In genomic region chr7:23106491-23106800, GRCh38 we compare ENCODE assay signal across 8 cellular contexts. TPM values are rescaled to one million over a fixed set of nuclear protein-coding genes. Genes with fewer than 3 reads are reported as not detected.
A peak's percentile ranks its signal among the peaks of the same experiment; 100 is the strongest.
DNase-seq lines count a peak whose midpoint lies in the region; ATAC-seq and TF ChIP-seq lines count a peak whose summit lies in the region.

No MANE protein-coding gene starts in this region.

- H3K4me3 ChIP-seq in CD4-positive, alpha-beta memory T cell (ENCODE audit: low read length in 2 of 2), result peak overlapping the region; percentile 83 to 98
- H3K4me3 ChIP-seq in HUES6 (ENCODE audit: low read depth, low read length), result peak overlapping the region; percentile 97

- H3K4me1 ChIP-seq in CD4-positive, alpha-beta memory T cell (ENCODE audit: insufficient read depth, low read length), result peaks cover 39% of the 10 kb centered on the region
- peaks cover 13% of the 10 kb centered on the region for H3K4me1 ChIP-seq in HUES6 (ENCODE audit: control insufficient read depth, insufficient read depth, low read length)

- peak overlapping the region; percentile 93 to 98 (median 96) for H3K27ac Mint-ChIP-seq in CD4-positive, alpha-beta memory T cell
- H3K27ac Mint-ChIP-seq in activated CD4-positive, alpha-beta memory T cell treated with anti-CD3 and anti-CD28 coated beads, Interleukin-2, amount 10 ng/mL, durations not matched to agents 7 days and 5 days, result peak overlapping the region; percentile 72
- H3K27ac Mint-ChIP-seq in osteocyte (ENCODE audit: unreplicated experiment), result peak overlapping the region; percentile 96

- no peaks in the 10 kb centered on the region for H3K36me3 ChIP-seq in CD4-positive, alpha-beta memory T cell (ENCODE audit: insufficient read depth, low read length)
- no peaks in the 10 kb centered on the region for H3K36me3 ChIP-seq in HUES6 (ENCODE audit: control insufficient read depth, insufficient read depth, low read length)

- no peaks in the 10 kb centered on the region for H3K9me3 Mint-ChIP-seq in CD4-positive, alpha-beta memory T cell
- no peaks in the 10 kb centered on the region for H3K9me3 Mint-ChIP-seq in activated CD4-positive, alpha-beta memory T cell treated with anti-CD3 and anti-CD28 coated beads, Interleukin-2, amount 10 ng/mL, durations not matched to agents 7 days and 5 days
- no peaks in the 10 kb centered on the region for H3K9me3 Mint-ChIP-seq in osteocyte (ENCODE audit: unreplicated experiment)

- TF ChIP-seq CTCF in osteocyte (IDR thresholded peaks at IDR 0.05), result no peak

- H3K27me3 ChIP-seq in CD4-positive, alpha-beta memory T cell (ENCODE audit: insufficient read depth, low read length), result no peaks in the 10 kb centered on the region
- H3K27me3 ChIP-seq in HUES6 (ENCODE audit: control insufficient read depth, insufficient read depth, low read length), result no peaks in the 10 kb centered on the region

- H3K36me3 Mint-ChIP-seq in CD4-positive, alpha-beta memory T cell, result peaks cover 5 to 16% of the 10 kb centered on the region in 2 donors
- H3K36me3 Mint-ChIP-seq in activated CD4-positive, alpha-beta memory T cell treated with anti-CD3 and anti-CD28 coated beads, Interleukin-2, amount 10 ng/mL, durations not matched to agents 7 days and 5 days (ENCODE audit: low read depth), result no peaks in the 10 kb centered on the region
- H3K36me3 Mint-ChIP-seq in osteocyte (ENCODE audit: unreplicated experiment), result peaks cover 12% of the 10 kb centered on the region

- peak overlapping the region; percentile 93 to 99 (median 97) for H3K4me3 Mint-ChIP-seq in CD4-positive, alpha-beta memory T cell
- peak overlapping the region; percentile 80 for H3K4me3 Mint-ChIP-seq in activated CD4-positive, alpha-beta memory T cell treated with anti-CD3 and anti-CD28 coated beads, Interleukin-2, amount 10 ng/mL, durations not matched to agents 7 days and 5 days
- peak overlapping the region; percentile 98 for H3K4me3 Mint-ChIP-seq in osteocyte (ENCODE audit: unreplicated experiment)

- POLR2A ChIA-PET in CD4-positive, alpha-beta memory T cell (lab: Charles Lee; ENCODE audit: partially characterized antibody), result interaction anchor here (0.7 to 3.0 kb wide), 11 partner anchors 8 to 193 kb away, joined by 3 to 49 read pairs (median 4); partner anchors contain the start of genes MALSU1 and NUP42
- POLR2A ChIA-PET in activated CD4-positive, alpha-beta memory T cell treated with anti-CD3 and anti-CD28 coated beads, Interleukin-2, amount 10 ng/mL, durations not matched to agents 7 days and 5 days (lab: Charles Lee), result interaction anchor here (0.7 to 2.7 kb wide), 17 partner anchors 8 to 425 kb away, joined by 3 to 34 read pairs (median 5); partner anchors contain the start of genes HYCC1, MALSU1 and NUP42

- peak overlapping the region; percentile 89 for H3K9ac ChIP-seq in HUES6 (ENCODE audit: low read length)

- intact Hi-C loops in CD4-positive, alpha-beta memory T cell (cut with micrococcal nuclease), result loop anchor here (10.0 kb wide), 1 partner anchor 1468 kb away; the partner anchor contains the start of gene PALS2

- peak overlapping the region; percentile 89 for H3K27ac ChIP-seq in CD4-positive, alpha-beta memory T cell (ENCODE audit: low read depth, low read length)
- H3K27ac ChIP-seq in HUES6 (ENCODE audit: low read depth, low read length), result peak overlapping the region; percentile 85; the same call in 1 of the 2 replicates

- peaks cover 32 to 61% (median 41%) of the 10 kb centered on the region in 4 donors for H3K4me1 Mint-ChIP-seq in CD4-positive, alpha-beta memory T cell
- H3K4me1 Mint-ChIP-seq in activated CD4-positive, alpha-beta memory T cell treated with anti-CD3 and anti-CD28 coated beads, Interleukin-2, amount 10 ng/mL, durations not matched to agents 7 days and 5 days, result peaks cover 30% of the 10 kb centered on the region
- peaks cover 30% of the 10 kb centered on the region for H3K4me1 Mint-ChIP-seq in osteocyte (ENCODE audit: unreplicated experiment)

- CTCF ChIA-PET in CD4-positive, alpha-beta memory T cell (lab: Charles Lee; ENCODE audit: partially characterized antibody), result interaction anchor here (0.8 to 2.3 kb wide), 11 partner anchors 19 to 168 kb away, joined by 3 to 20 read pairs (median 4); partner anchors contain the start of gene NUP42
- CTCF ChIA-PET in activated CD4-positive, alpha-beta memory T cell treated with anti-CD3 and anti-CD28 coated beads, Interleukin-2, amount 10 ng/mL, durations not matched to agents 7 days and 5 days (lab: Charles Lee), result interaction anchor here (0.6 to 1.9 kb wide), 14 partner anchors 8 to 251 kb away, joined by 3 to 15 read pairs (median 4); partner anchors contain the start of gene NUP42

- no peak for DNase-seq in CD4-positive, alpha-beta memory T cell
- no peak for DNase-seq in activated CD4-positive, alpha-beta memory T cell treated with anti-CD3 and anti-CD28 coated beads, Interleukin-2, amount 10 ng/mL, durations not matched to agents 7 days and 5 days
- peak; percentile 21 for DNase-seq in germinal center (ENCODE audit: low spot score)
- DNase-seq in osteocyte (ENCODE audit: extremely low spot score, unreplicated experiment), result no peak
- DNase-seq in activated effector memory CD4-positive, alpha-beta T cell treated with Interleukin-2 at 50 U/mL for 16 hours, result no peak
- no peak for DNase-seq in RKO (ENCODE audit: low spot score)

- peak; percentile 10 for ATAC-seq in GM19395 (IDR thresholded peaks at IDR 0.05; ENCODE audit: unreplicated experiment)

- H3K9me3 ChIP-seq in CD4-positive, alpha-beta memory T cell (ENCODE audit: control insufficient read depth in 1 of 2, low read length in 2 of 2), result no peaks in the 10 kb centered on the region
- H3K9me3 ChIP-seq in HUES6 (ENCODE audit: control insufficient read depth, insufficient read depth, low read depth, low read length), result peaks cover 4% of the 10 kb centered on the region; the same call in 1 of the 2 replicates

- no peaks in the 10 kb centered on the region for H3K27me3 Mint-ChIP-seq in CD4-positive, alpha-beta memory T cell
- H3K27me3 Mint-ChIP-seq in activated CD4-positive, alpha-beta memory T cell treated with anti-CD3 and anti-CD28 coated beads, Interleukin-2, amount 10 ng/mL, durations not matched to agents 7 days and 5 days, result no peaks in the 10 kb centered on the region
- H3K27me3 Mint-ChIP-seq in osteocyte (ENCODE audit: unreplicated experiment), result no peaks in the 10 kb centered on the region

RNA-seq across cellular contexts. Expression of gene KLHL7, which starts 0.9 kb away (rescaled TPM):
- total RNA-seq in CD4-positive, alpha-beta memory T cell, result 10 to 100 TPM; 22.5 to 25.6 TPM
- 10 to 100 TPM; 27.9 to 30.5 TPM for polyA plus RNA-seq in CD4-positive, alpha-beta memory T cell
- 10 to 100 TPM; 19.9 to 20.5 TPM for total RNA-seq in activated CD4-positive, alpha-beta memory T cell treated with anti-CD3 and anti-CD28 coated beads, Interleukin-2, amount 10 ng/mL, durations not matched to agents 7 days and 5 days
- total RNA-seq in osteocyte, result 48.1 and 50.2 TPM in 2 replicates
